Comparison of ENCODE assay signal across 11 cellular contexts in genomic region chr17:2406271-2406902, GRCh38. TPM values are rescaled to one million over a fixed set of nuclear protein-coding genes. Genes with fewer than 3 reads are reported as not detected.
DNase-seq lines count a peak whose midpoint lies in the region; ATAC-seq, FAIRE-seq and TF ChIP-seq lines count a peak whose summit lies in the region.
"Had no signal": no experiment of that assay in that cellular context is flagged by ENCODE, and none has a peak within 500 bp of the region (broad histone marks: within the 10 kb centered on the region; RNA-seq: fewer than 3 reads in every experiment).

No MANE protein-coding gene starts in this region.

- no peaks in the 10 kb centered on the region for H4K20me1 ChIP-seq in keratinocyte (ENCODE audit: control insufficient read depth, extremely low read depth, insufficient read depth, low read length)
- no peaks in the 10 kb centered on the region for H4K20me1 ChIP-seq in Karpas-422 (ENCODE audit: insufficient read depth, low read depth, low read length)

- no peaks in the 10 kb centered on the region for H3K9me1 ChIP-seq in keratinocyte (ENCODE audit: control insufficient read depth, extremely low read depth, insufficient read depth, low read length)

- H3K9me3 Mint-ChIP-seq in Calu3 (ENCODE audit: low read depth, unreplicated experiment) = no peaks in the 10 kb centered on the region
- H3K9me3 Mint-ChIP-seq in activated T-helper 17 cell treated with anti-CD3 and anti-CD28 coated beads, Interleukin-2, amount 50 U/mL, for 72 hours = no peaks in the 10 kb centered on the region
- H3K9me3 Mint-ChIP-seq in activated CD4-positive, alpha-beta T cell treated with anti-CD3 and anti-CD28 coated beads, Interleukin-2, amount 10 ng/mL, durations not matched to agents 7 days and 5 days = no peaks in the 10 kb centered on the region
- H3K9me3 Mint-ChIP-seq: natural killer cell had no signal

- H3K36me3 ChIP-seq in keratinocyte (ENCODE audit: control insufficient read depth in 2 of 2, extremely low read depth in 1 of 2, insufficient read depth in 2 of 2, low read length in 2 of 2) (no peaks in the 10 kb centered on the region), skeletal muscle tissue (ENCODE audit: control insufficient read depth in 3 of 3, insufficient read depth in 3 of 3, low read length in 3 of 3) (peaks cover 0 to 4% (median 0%) of the 10 kb centered on the region in 3 donors), Karpas-422 (ENCODE audit: insufficient read depth, low read length) (no peaks in the 10 kb centered on the region)

- no peak for FAIRE-seq in keratinocyte (lab: Jason Lieb, UNC)

- no peaks in the 10 kb centered on the region for H3K9me3 ChIP-seq in keratinocyte (ENCODE audit: control insufficient read depth, low read depth, low read length)
- no peaks in the 10 kb centered on the region for H3K9me3 ChIP-seq in skeletal muscle tissue (ENCODE audit: control insufficient read depth in 3 of 3, low read length in 3 of 3)
- H3K9me3 ChIP-seq in Karpas-422 (ENCODE audit: low read length) = no peaks in the 10 kb centered on the region

- dilution Hi-C loops in keratinocyte (cut with MboI; ENCODE audit: extremely low pct_ligation_motif_present, low sequenced_read_pairs) = no loop called here

- H3K4me2 ChIP-seq in keratinocyte (ENCODE audit: control insufficient read depth, extremely low read depth, insufficient read depth, low read depth, low read length) (peak overlapping the region; percentile 68), Karpas-422 (ENCODE audit: low read depth, low read length, poor library complexity, severe bottlenecking) (no peak overlapping the region)

- no peaks in the 10 kb centered on the region for H3K9me2 ChIP-seq in Karpas-422 (replicated peaks; ENCODE audit: insufficient read depth, low read length)

- TF ChIP-seq CTCF in Calu3 (IDR thresholded peaks at IDR 0.05; ENCODE audit: unreplicated experiment) (no peak), keratinocyte (optimal IDR thresholded peaks at IDR 0.05 in 1 of 3, IDR thresholded peaks at IDR 0.05 in 1 of 3, conservative IDR thresholded peaks at IDR 0.05 in 1 of 3; ENCODE audit: extremely low read depth in 1 of 3, insufficient read depth in 2 of 3, low read length in 3 of 3) (no peak)

- peak overlapping the region; percentile 60 for H3K4me3 Mint-ChIP-seq in Calu3 (ENCODE audit: low read depth, unreplicated experiment)
- peak overlapping the region; percentile 16 for H3K4me3 Mint-ChIP-seq in activated T-helper 17 cell treated with anti-CD3 and anti-CD28 coated beads, Interleukin-2, amount 50 U/mL, for 72 hours
- no peak overlapping the region for H3K4me3 Mint-ChIP-seq in activated CD4-positive, alpha-beta T cell treated with anti-CD3 and anti-CD28 coated beads, Interleukin-2, amount 10 ng/mL, durations not matched to agents 7 days and 5 days
- H3K4me3 Mint-ChIP-seq: natural killer cell had no signal

- H3K4me1 ChIP-seq in keratinocyte (ENCODE audit: control insufficient read depth, extremely low read depth, insufficient read depth, low read length) = peaks cover 50% of the 10 kb centered on the region
- H3K4me1 ChIP-seq in skeletal muscle tissue (ENCODE audit: control insufficient read depth in 3 of 3, insufficient read depth in 3 of 3, low read length in 3 of 3) = peaks cover 42 to 49% (median 43%) of the 10 kb centered on the region in 3 donors
- H3K4me1 ChIP-seq in Karpas-422 (ENCODE audit: low read length) = peaks cover 15% of the 10 kb centered on the region

- H3K27ac ChIP-seq in keratinocyte (ENCODE audit: control insufficient read depth, insufficient read depth, low read length) = peak overlapping the region; percentile 97
- peak overlapping the region; percentile 86 for H3K27ac ChIP-seq in skeletal muscle tissue (ENCODE audit: low read depth, low read length)
- no peak overlapping the region for H3K27ac ChIP-seq in Karpas-422 (ENCODE audit: low read length)

- BruUV-seq in Calu3 (replicated peaks; lab: Mats Ljungman, UMichigan) = TSS peak; percentile 84

- peaks cover 36% of the 10 kb centered on the region for H3K36me3 Mint-ChIP-seq in Calu3 (ENCODE audit: insufficient read depth, unreplicated experiment)
- peaks cover 11% of the 10 kb centered on the region for H3K36me3 Mint-ChIP-seq in activated T-helper 17 cell treated with anti-CD3 and anti-CD28 coated beads, Interleukin-2, amount 50 U/mL, for 72 hours (ENCODE audit: low read depth)
- peaks cover 3% of the 10 kb centered on the region for H3K36me3 Mint-ChIP-seq in activated CD4-positive, alpha-beta T cell treated with anti-CD3 and anti-CD28 coated beads, Interleukin-2, amount 10 ng/mL, durations not matched to agents 7 days and 5 days (ENCODE audit: low read depth)
- H3K36me3 Mint-ChIP-seq: natural killer cell had no signal

- H3K27me3 ChIP-seq in keratinocyte (ENCODE audit: control insufficient read depth, extremely low read depth, insufficient read depth, low read length) (no peaks in the 10 kb centered on the region), skeletal muscle tissue (ENCODE audit: control insufficient read depth in 3 of 3, insufficient read depth in 3 of 3, low read length in 3 of 3) (no peaks in the 10 kb centered on the region), Karpas-422 (ENCODE audit: low read length) (no peaks in the 10 kb centered on the region)

- no peaks in the 10 kb centered on the region for H3K79me2 ChIP-seq in keratinocyte (ENCODE audit: control insufficient read depth, insufficient read depth, low read length)
- no peaks in the 10 kb centered on the region for H3K79me2 ChIP-seq in Karpas-422 (ENCODE audit: low read length)

- DNase-seq in Calu3 (no peak), keratinocyte (ENCODE audit: low read depth, low spot score) (no peak), Karpas-422 (no peak)
- no peak for DNase-seq in activated CD4-positive, alpha-beta T cell treated with anti-CD3 and anti-CD28 coated beads, Interleukin-2, amount 10 ng/mL, durations not matched to agents 7 days and 5 days
- DNase-seq: amygdala, natural killer cell, NCI-H526 treated with DMSO at 0.1 percent for 48 hours had no signal

- H3K9ac ChIP-seq in keratinocyte (ENCODE audit: control insufficient read depth, extremely low read depth, insufficient read depth, low read length) (peak overlapping the region; percentile 77), skeletal muscle tissue (ENCODE audit: low read depth in 1 of 3, low read length in 3 of 3) (peak overlapping the region; percentile 45 to 76 (median 65)), Karpas-422 (ENCODE audit: low read length) (no peak overlapping the region)

- H3K27me3 Mint-ChIP-seq in Calu3 (ENCODE audit: unreplicated experiment) = no peaks in the 10 kb centered on the region
- H3K27me3 Mint-ChIP-seq in activated T-helper 17 cell treated with anti-CD3 and anti-CD28 coated beads, Interleukin-2, amount 50 U/mL, for 72 hours = no peaks in the 10 kb centered on the region
- H3K27me3 Mint-ChIP-seq in activated CD4-positive, alpha-beta T cell treated with anti-CD3 and anti-CD28 coated beads, Interleukin-2, amount 10 ng/mL, durations not matched to agents 7 days and 5 days = no peaks in the 10 kb centered on the region

- H3K27ac Mint-ChIP-seq in Calu3 (ENCODE audit: unreplicated experiment) = peak overlapping the region; percentile 94
- peak overlapping the region; percentile 66 for H3K27ac Mint-ChIP-seq in activated T-helper 17 cell treated with anti-CD3 and anti-CD28 coated beads, Interleukin-2, amount 50 U/mL, for 72 hours
- H3K27ac Mint-ChIP-seq in activated CD4-positive, alpha-beta T cell treated with anti-CD3 and anti-CD28 coated beads, Interleukin-2, amount 10 ng/mL, durations not matched to agents 7 days and 5 days = no peak overlapping the region
- H3K27ac Mint-ChIP-seq: natural killer cell had no signal

- CTCF ChIA-PET in Calu3 (lab: Charles Lee) = interaction anchor here (1.2 to 2.2 kb wide), 3 partner anchors 10 to 23 kb away, joined by 5 to 13 read pairs (median 12); no protein-coding TSS in a partner anchor
- CTCF ChIA-PET in activated CD4-positive, alpha-beta T cell treated with anti-CD3 and anti-CD28 coated beads, Interleukin-2, amount 10 ng/mL, durations not matched to agents 7 days and 5 days (lab: Charles Lee) = interaction anchor here (0.6 to 4.8 kb wide), 10 partner anchors 10 to 539 kb away, joined by 3 to 24 read pairs (median 3); partner anchors contain the start of gene HIC1

- H2AFZ ChIP-seq in keratinocyte (ENCODE audit: control insufficient read depth, low read length) = no peak overlapping the region
- no peak overlapping the region for H2AFZ ChIP-seq in Karpas-422 (ENCODE audit: low read length)

- POLR2A ChIA-PET in activated CD4-positive, alpha-beta T cell treated with anti-CD3 and anti-CD28 coated beads, Interleukin-2, amount 10 ng/mL, durations not matched to agents 7 days and 5 days (lab: Charles Lee) = no interaction called here

- intact Hi-C loops in Calu3 (cut with micrococcal nuclease; ENCODE audit: unreplicated experiment) = no loop called here

- ATAC-seq in activated T-helper 17 cell treated with anti-CD3 and anti-CD28 coated beads, Interleukin-2, amount 50 U/mL, for 72 hours (replicated peaks) = no peak
- no peak for ATAC-seq in GM19023 (IDR thresholded peaks at IDR 0.05; ENCODE audit: unreplicated experiment)
- ATAC-seq in GM21786 (IDR thresholded peaks at IDR 0.05; ENCODE audit: unreplicated experiment) = no peak
- ATAC-seq: natural killer cell had no signal

- H3K4me1 Mint-ChIP-seq in Calu3 (ENCODE audit: low read depth, unreplicated experiment) = peaks cover 38% of the 10 kb centered on the region
- H3K4me1 Mint-ChIP-seq in activated T-helper 17 cell treated with anti-CD3 and anti-CD28 coated beads, Interleukin-2, amount 50 U/mL, for 72 hours = peaks cover 16% of the 10 kb centered on the region
- peaks cover 31% of the 10 kb centered on the region for H3K4me1 Mint-ChIP-seq in activated CD4-positive, alpha-beta T cell treated with anti-CD3 and anti-CD28 coated beads, Interleukin-2, amount 10 ng/mL, durations not matched to agents 7 days and 5 days

- peak overlapping the region in 1 of 3 experiments; percentile 12 for H3K4me3 ChIP-seq in keratinocyte (ENCODE audit: control insufficient read depth in 2 of 3, extremely low read depth in 1 of 3, insufficient read depth in 2 of 3, low read depth in 1 of 3, low read length in 3 of 3)
- H3K4me3 ChIP-seq in skeletal muscle tissue (ENCODE audit: low read length in 3 of 3) = peak overlapping the region in 1 of 3 donors; percentile 48
- H3K4me3 ChIP-seq in Karpas-422 (ENCODE audit: low read length) = no peak overlapping the region

RNA-seq across cellular contexts. Expression of gene MNT, which starts 5.5 kb away (rescaled TPM):
- total RNA-seq in Calu3 (2022) (32.1 and 34.8 TPM in 2 replicates), skeletal muscle tissue (5.2 TPM)
- 10 to 100 TPM; 28.7 to 33.2 TPM for total RNA-seq in activated T-helper 17 cell treated with anti-CD3 and anti-CD28 coated beads, Interleukin-2, amount 50 U/mL, for 72 hours
- polyA plus RNA-seq in keratinocyte = 2.0 to 3.6 TPM (median 2.3 TPM) in 3 replicates
- 12.9 TPM for polyA plus RNA-seq in keratinocyte (2011; ENCODE audit: low read depth)
- 1.3 and 2.4 TPM in 2 replicates for polyA plus RNA-seq in keratinocyte (2011; cell fraction: cytosol; rRNA removed)
- polyA plus RNA-seq in keratinocyte (2011; cell fraction: nucleus; rRNA removed) = 12.2 and 20.7 TPM in 2 replicates
- 10.4 and 16.5 TPM in 2 replicates for polyA plus RNA-seq in keratinocyte (2012; ENCODE audit: low replicate concordance)
- polyA minus RNA-seq in keratinocyte = 3.8 to 8.5 TPM (median 4.9 TPM) in 3 replicates
- 10.0 TPM for polyA minus RNA-seq in keratinocyte (2011; cell fraction: cytosol; rRNA and poly(A)+ RNA removed)
- 7.6 and 10.6 TPM in 2 replicates for polyA minus RNA-seq in keratinocyte (2011; cell fraction: nucleus; rRNA and poly(A)+ RNA removed)
- total RNA-seq in Karpas-422 (2014; rRNA removed; shearing (Covaris generic); ENCODE audit: low replicate concordance) = 6.3 and 18.8 TPM in 2 replicates
- 10 to 100 TPM; 24.2 to 31.1 TPM for total RNA-seq in activated CD4-positive, alpha-beta T cell treated with anti-CD3 and anti-CD28 coated beads, Interleukin-2, amount 10 ng/mL, durations not matched to agents 7 days and 5 days
